28 cellular contexts compared by ENCODE assay signal in genomic region chr9:11928871-11929321, GRCh38.
"Had no signal": no experiment of that assay in that cellular context is flagged by ENCODE, and none has a peak within 500 bp of the region (broad histone marks: within the 10 kb centered on the region; RNA-seq: fewer than 3 reads in every experiment).

No MANE protein-coding gene starts in this region.

- H3K4me1 Mint-ChIP-seq: naive thymus-derived CD4-positive, alpha-beta T cell; natural killer cell; nephron; neural progenitor cell; stimulated activated effector memory CD8-positive, alpha-beta T cell treated with anti-CD3 and anti-CD28 coated beads, Interleukin-12 subunit alpha, Interleukin-12 subunit beta, amount 100 ng/mL, for 72 hours; stimulated activated naive B cell treated with anti-CD40 and anti-IgM and Interleukin-4, amounts not matched to agents 10 μg/mL and 1 μg/mL and 100 μg/mL, for 72 hours had no signal

- H3K36me3 ChIP-seq: neural progenitor cell, neutrophil, pancreas, right atrium auricular region, right lobe of liver, sigmoid colon, stomach, thoracic aorta, thyroid gland, tibial nerve, upper lobe of left lung, uterus had no signal

- H3K36me3 Mint-ChIP-seq: natural killer cell; neural progenitor cell; stimulated activated effector memory CD8-positive, alpha-beta T cell treated with anti-CD3 and anti-CD28 coated beads, Interleukin-12 subunit alpha, Interleukin-12 subunit beta, amount 100 ng/mL, for 72 hours; stimulated activated naive B cell treated with anti-CD40 and anti-IgM and Interleukin-4, amounts not matched to agents 10 μg/mL and 1 μg/mL and 100 μg/mL, for 72 hours had no signal

- FAIRE-seq: pancreas, small intestine had no signal

- H3K4me3 Mint-ChIP-seq: naive thymus-derived CD4-positive, alpha-beta T cell; natural killer cell; nephron; neural progenitor cell; stimulated activated effector memory CD8-positive, alpha-beta T cell treated with anti-CD3 and anti-CD28 coated beads, Interleukin-12 subunit alpha, Interleukin-12 subunit beta, amount 100 ng/mL, for 72 hours; stimulated activated naive B cell treated with anti-CD40 and anti-IgM and Interleukin-4, amounts not matched to agents 10 μg/mL and 1 μg/mL and 100 μg/mL, for 72 hours; stimulated activated naive CD8-positive, alpha-beta T cell treated with anti-CD3 and anti-CD28 coated beads, Interleukin-15, Interleukin-2, amounts not matched to agents 100 ng/mL and 50 ng/mL, for 24 hours had no signal

- H3K4me2 ChIP-seq: neural progenitor cell had no signal

- H3K9ac ChIP-seq: neural progenitor cell had no signal

- H3K4me1 ChIP-seq: neural progenitor cell, pancreas, right atrium auricular region, right lobe of liver, sigmoid colon, stomach, thyroid gland, tibial nerve, upper lobe of left lung, uterus had no signal

- H3K27me3 Mint-ChIP-seq: naive thymus-derived CD4-positive, alpha-beta T cell; progenitor cell of endocrine pancreas; stimulated activated naive B cell treated with anti-CD40 and anti-IgM and Interleukin-4, amounts not matched to agents 10 μg/mL and 1 μg/mL and 100 μg/mL, for 72 hours; stimulated activated naive CD8-positive, alpha-beta T cell treated with anti-CD3 and anti-CD28 coated beads, Interleukin-15, Interleukin-2, amounts not matched to agents 100 ng/mL and 50 ng/mL, for 24 hours had no signal

- DNase-seq: naive thymus-derived CD4-positive, alpha-beta T cell; natural killer cell; nucleus accumbens; retina; right lobe of liver; sigmoid colon; small intestine; stimulated activated CD4-positive, alpha-beta T cell treated with anti-CD3 and anti-CD28 coated beads, Interleukin-15, amount 100 ng/mL, for 24 hours; stimulated activated CD4-positive, alpha-beta T cell treated with anti-CD3 and anti-CD28 coated beads, Interleukin-2, amount 100 ng/mL, for 24 hours; stimulated activated CD4-positive, alpha-beta T cell treated with anti-CD3 and anti-CD28 coated beads, Interleukin-2, amount 100 ng/mL, for 48 hours; stimulated activated CD4-positive, alpha-beta T cell treated with anti-CD3 and anti-CD28 coated beads, Interleukin-4, amount 100 ng/mL, for 24 hours; stimulated activated naive B cell treated with anti-CD40 and anti-IgM and Interleukin-4, amounts not matched to agents 10 μg/mL and 1 μg/mL and 100 μg/mL, for 72 hours; stimulated activated naive CD4-positive, alpha-beta T cell treated with Interleukin-2 at 50 U/mL for 16 hours; stomach; thyroid gland; trophoblast cell; uterus had no signal

- H3K9me3 Mint-ChIP-seq: nephron, neural progenitor cell had no signal

- H3K27ac ChIP-seq: neural progenitor cell, neutrophil, pancreas, right atrium auricular region, right lobe of liver, sigmoid colon, stomach, thoracic aorta, thyroid gland, tibial nerve, upper lobe of left lung, uterus had no signal

- H3K9me3 ChIP-seq: neutrophil, pancreas, right atrium auricular region, right lobe of liver, sigmoid colon, thoracic aorta, thyroid gland, upper lobe of left lung, uterus had no signal

- H3K27me3 ChIP-seq: neural progenitor cell, neutrophil, pancreas, right atrium auricular region, right lobe of liver, sigmoid colon, stomach, thyroid gland, tibial nerve, upper lobe of left lung, uterus had no signal

- ATAC-seq: naive thymus-derived CD4-positive, alpha-beta T cell; natural killer cell; pancreas; right lobe of liver; stimulated activated effector memory CD8-positive, alpha-beta T cell treated with anti-CD3 and anti-CD28 coated beads, Interleukin-12 subunit alpha, Interleukin-12 subunit beta, amount 100 ng/mL, for 72 hours; stimulated activated naive B cell treated with anti-CD40 and anti-IgM and Interleukin-4, amounts not matched to agents 10 μg/mL and 1 μg/mL and 100 μg/mL, for 72 hours had no signal

- H3K27ac Mint-ChIP-seq: naive thymus-derived CD4-positive, alpha-beta T cell; natural killer cell; nephron; neural progenitor cell; progenitor cell of endocrine pancreas; stimulated activated effector memory CD8-positive, alpha-beta T cell treated with anti-CD3 and anti-CD28 coated beads, Interleukin-12 subunit alpha, Interleukin-12 subunit beta, amount 100 ng/mL, for 72 hours; stimulated activated naive B cell treated with anti-CD40 and anti-IgM and Interleukin-4, amounts not matched to agents 10 μg/mL and 1 μg/mL and 100 μg/mL, for 72 hours; stimulated activated naive CD8-positive, alpha-beta T cell treated with anti-CD3 and anti-CD28 coated beads, Interleukin-15, Interleukin-2, amounts not matched to agents 100 ng/mL and 50 ng/mL, for 24 hours had no signal

- H2AFZ ChIP-seq: neural progenitor cell had no signal

- H3K4me3 ChIP-seq: neural progenitor cell, pancreas, right atrium auricular region, right lobe of liver, sigmoid colon, stomach, thoracic aorta, thyroid gland, tibial nerve, upper lobe of left lung, uterus had no signal
